ENCODE assay signal across 5 cellular contexts in genomic region chr11:11722246-11722645, GRCh38.
"Had no signal": no experiment of that assay in that cellular context is flagged by ENCODE, and none has a peak within 500 bp of the region (broad histone marks: within the 10 kb centered on the region; RNA-seq: fewer than 3 reads in every experiment).

No MANE protein-coding gene starts in this region.

- H3K4me3 ChIP-seq: GM23338, K562 had no signal

- DNase-seq: HCEC 1CT, IMR-90, KG1 had no signal

- ATAC-seq: K562 had no signal
